In the genomic region with DNA sequence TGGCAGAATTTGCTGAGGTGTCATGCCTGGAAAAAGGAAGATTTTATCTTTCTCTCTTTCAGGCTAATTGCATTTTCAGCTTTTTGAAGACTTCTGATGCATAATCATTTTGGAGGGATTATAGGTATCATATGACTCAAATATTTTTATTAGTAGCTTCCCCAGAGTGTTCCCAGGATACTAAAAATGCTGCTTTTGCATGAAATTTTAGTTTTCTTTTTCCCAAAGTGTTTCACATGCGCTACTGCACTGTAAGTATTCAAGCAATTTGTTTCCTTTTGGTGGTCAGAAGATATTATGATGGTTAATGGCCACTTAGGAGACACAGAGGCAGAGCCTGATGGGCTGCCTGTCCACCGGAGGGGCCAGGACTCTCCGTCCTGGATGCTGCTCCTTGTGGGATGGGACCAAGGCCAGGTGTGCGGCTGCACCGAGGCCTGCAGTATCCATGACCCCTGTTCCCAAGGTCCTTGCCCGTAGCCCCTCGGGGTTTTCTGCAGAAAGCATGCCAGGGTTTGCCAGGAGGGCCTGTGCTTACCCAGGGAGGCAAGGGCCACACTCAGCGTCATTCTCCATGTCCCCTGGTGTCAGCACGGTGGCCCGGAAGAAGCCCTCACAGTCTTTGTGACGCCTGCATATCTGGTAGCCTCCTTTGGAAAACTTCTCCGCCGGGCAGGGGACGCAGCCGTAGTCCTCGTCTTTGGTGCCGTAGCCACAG, we compare ENCODE assay signal across 6 cellular contexts.
"Had no signal": no experiment of that assay in that cellular context is flagged by ENCODE, and none has a peak within 500 bp of the region (broad histone marks: within the 10 kb centered on the region; RNA-seq: fewer than 3 reads in every experiment).

No MANE protein-coding gene starts in this region.

- DNase-seq: activated CD4-positive, CD25-positive, alpha-beta regulatory T cell treated with anti-CD3 and anti-CD28 coated beads, Interleukin-2, amount 50 U/mL, for 72 hours; activated naive CD8-positive, alpha-beta T cell treated with anti-CD3 and anti-CD28 coated beads for 36 hours had no signal

- H3K27ac Mint-ChIP-seq: activated naive CD8-positive, alpha-beta T cell treated with anti-CD3 and anti-CD28 coated beads for 36 hours had no signal

- H3K36me3 Mint-ChIP-seq: activated naive CD8-positive, alpha-beta T cell treated with anti-CD3 and anti-CD28 coated beads for 36 hours had no signal

- H3K27ac ChIP-seq: brain microvascular endothelial cell, dorsolateral prefrontal cortex, esophagus muscularis mucosa had no signal

- H3K27me3 Mint-ChIP-seq: activated naive CD8-positive, alpha-beta T cell treated with anti-CD3 and anti-CD28 coated beads for 36 hours had no signal

- H3K9me3 Mint-ChIP-seq: activated naive CD8-positive, alpha-beta T cell treated with anti-CD3 and anti-CD28 coated beads for 36 hours; nephron had no signal

- H3K4me3 Mint-ChIP-seq: activated naive CD8-positive, alpha-beta T cell treated with anti-CD3 and anti-CD28 coated beads for 36 hours; nephron had no signal
